ENCODE assay signal across 19 cellular contexts in the genomic region with DNA sequence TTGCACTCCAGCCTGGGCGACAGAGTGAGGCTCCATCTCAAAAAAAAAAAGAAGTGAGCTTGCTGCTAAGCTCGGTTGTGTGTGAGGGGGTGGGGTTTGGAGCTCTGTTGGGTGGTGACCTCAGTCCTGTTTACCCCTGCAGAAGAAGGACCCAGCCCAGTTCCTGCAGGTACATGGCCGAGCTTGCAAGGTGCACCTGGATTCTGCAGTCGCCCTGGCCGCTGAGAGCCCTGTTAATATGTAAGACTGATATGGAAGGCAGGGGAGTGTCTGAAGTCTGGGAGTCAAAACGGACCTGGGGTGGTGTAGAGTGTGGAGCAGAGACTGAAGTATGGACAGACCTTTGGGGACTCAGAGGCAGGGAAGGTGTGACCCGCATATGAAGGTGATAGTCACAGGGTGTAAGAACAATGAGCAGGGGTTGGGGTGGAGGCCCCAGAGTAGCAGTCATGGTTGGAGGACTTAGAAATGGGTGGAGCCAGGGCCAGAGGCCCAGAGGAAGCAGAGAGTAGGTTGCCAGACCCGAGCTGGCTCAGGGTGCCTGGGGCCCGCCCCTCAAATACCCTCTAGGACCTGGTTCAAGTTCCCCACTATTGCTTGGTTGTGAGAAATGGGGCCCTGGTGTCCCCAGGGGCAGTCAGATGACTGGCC. TPM values are rescaled to one million over a fixed set of nuclear protein-coding genes. Genes with fewer than 3 reads are reported as not detected.
DNase-seq lines count a peak whose midpoint lies in the region; ATAC-seq, FAIRE-seq and TF ChIP-seq lines count a peak whose summit lies in the region.
"Had no signal": no experiment of that assay in that cellular context is flagged by ENCODE, and none has a peak within 500 bp of the region (broad histone marks: within the 10 kb centered on the region; RNA-seq: fewer than 3 reads in every experiment).

No MANE protein-coding gene starts in this region.

- H3K9me1 ChIP-seq in IMR-90 (ENCODE audit: insufficient read depth, low read length), result peaks cover 10% of the 10 kb centered on the region; the same call in 1 of the 2 replicates

- H2BK120ac ChIP-seq in IMR-90 (ENCODE audit: low read depth, low read length), result no peak overlapping the region

- H3K23ac ChIP-seq in IMR-90 (ENCODE audit: low read depth, low read length), result no peak overlapping the region

- no peak overlapping the region for H3K4me3 ChIP-seq in IMR-90 (ENCODE audit: insufficient read depth, low read depth, low read length)
- H3K4me3 ChIP-seq: SK-N-MC, smooth muscle cell had no signal

- H3K56ac ChIP-seq in IMR-90 (ENCODE audit: extremely low read depth, insufficient read depth, low read length), result no peak overlapping the region

- no peak for TF ChIP-seq CTCF in CD14-positive monocyte (IDR thresholded peaks at IDR 0.05)
- no peak for TF ChIP-seq CTCF in IMR-90 (conservative IDR thresholded peaks at IDR 0.05; ENCODE audit: low read depth, low read length)
- no peak for TF ChIP-seq CTCF in chondrocyte (IDR thresholded peaks at IDR 0.05)
- no peak for TF ChIP-seq CTCF in nephron progenitor cell (IDR thresholded peaks at IDR 0.05)

- H3K14ac ChIP-seq in IMR-90 (replicated peaks; ENCODE audit: low read depth, low read length), result no peak overlapping the region

- no peak overlapping the region for H2BK5ac ChIP-seq in IMR-90 (ENCODE audit: low read depth, low read length, poor library complexity, severe bottlenecking)

- H3K4me3 Mint-ChIP-seq in CD14-positive monocyte, result no peak overlapping the region
- no peak overlapping the region for H3K4me3 Mint-ChIP-seq in chondrocyte (ENCODE audit: unreplicated experiment)
- no peak overlapping the region for H3K4me3 Mint-ChIP-seq in nephron progenitor cell

- H3K4me2 ChIP-seq in IMR-90 (ENCODE audit: low read depth, low read length), result no peak overlapping the region
- H3K4me2 ChIP-seq: smooth muscle cell had no signal

- no peak overlapping the region for H3K4ac ChIP-seq in IMR-90 (ENCODE audit: low read depth, low read length)

- H3K9me3 Mint-ChIP-seq in CD14-positive monocyte (peaks cover 0 to 2% (median 0%) of the 10 kb centered on the region in 7 donors), chondrocyte (ENCODE audit: low read depth) (no peaks in the 10 kb centered on the region), nephron progenitor cell (no peaks in the 10 kb centered on the region)

- no peak overlapping the region for H3K9ac ChIP-seq in IMR-90 (ENCODE audit: low read depth, low read length)
- H3K9ac ChIP-seq: parathyroid adenoma had no signal

- WGBS in IMR-90 (ENCODE audit: extremely low coverage in 2 of 2, insufficient read length in 1 of 2), 2 experiments, result 92% methylated on average over 5 of the region's 9 CpGs; no CpG with 5 or more reads in 1 of the 2 experiments

- no peak for TF ChIP-seq RAD21 in IMR-90 (IDR thresholded peaks at IDR 0.05; ENCODE audit: low read length)

- H4K5ac ChIP-seq in IMR-90 (ENCODE audit: low read depth, low read length), result no peak overlapping the region

- no TSS peak for BruUV-seq in IMR-90 (replicated peaks; lab: Mats Ljungman, UMichigan)

- H3K27me3 ChIP-seq in IMR-90 (ENCODE audit: control insufficient read depth, insufficient read depth, low read length), result no peaks in the 10 kb centered on the region

- H4K8ac ChIP-seq in IMR-90 (ENCODE audit: low read depth in 2 of 2, low read length in 2 of 2), result no peak overlapping the region

- no peak overlapping the region for H2BK15ac ChIP-seq in IMR-90 (ENCODE audit: low read depth, low read length)

- peaks cover 2% of the 10 kb centered on the region; the same call in 1 of the 2 replicates for H3K4me1 ChIP-seq in IMR-90 (ENCODE audit: control insufficient read depth, insufficient read depth, low read length)
- H3K4me1 ChIP-seq: parathyroid adenoma had no signal

- POLR2A ChIA-PET in IMR-90 (lab: Charles Lee; ENCODE audit: unreplicated experiment), result no interaction called here

- no peak overlapping the region for H4K91ac ChIP-seq in IMR-90 (ENCODE audit: insufficient read depth, low read depth, low read length)

- H4K20me1 ChIP-seq in IMR-90 (ENCODE audit: insufficient read depth, low read length), result peaks cover 68% of the 10 kb centered on the region

- no peaks in the 10 kb centered on the region for H3K9me3 ChIP-seq in IMR-90 (ENCODE audit: control insufficient read depth, insufficient read depth, low read length)

- peaks cover 25 to 55% of the 10 kb centered on the region in 2 experiments for H3K79me1 ChIP-seq in IMR-90 (ENCODE audit: low read depth in 1 of 2, low read length in 2 of 2)

- dilution Hi-C loops in IMR-90 (cut with HindIII; ENCODE audit: low sequenced_read_pairs, unreplicated experiment), result no loop called here

- H3K4me1 Mint-ChIP-seq in CD14-positive monocyte (peaks cover 22% of the 10 kb centered on the region), chondrocyte (ENCODE audit: low read depth) (peaks cover 10% of the 10 kb centered on the region), nephron progenitor cell (no peaks in the 10 kb centered on the region)

- in situ Hi-C loops in IMR-90 (cut with MboI; ENCODE audit: low sequenced_read_pairs), result no loop called here

- CTCF ChIA-PET in IMR-90 (lab: Yijun Ruan, JAX), result no interaction called here

- peak overlapping the region in 5 of 7 donors; percentile 12 to 62 (median 37) for H3K27ac Mint-ChIP-seq in CD14-positive monocyte
- no peak overlapping the region for H3K27ac Mint-ChIP-seq in chondrocyte (ENCODE audit: unreplicated experiment)
- H3K27ac Mint-ChIP-seq in nephron progenitor cell, result peak overlapping the region; percentile 33

- no peak for DNase-seq in CD14-positive monocyte (ENCODE audit: low spot score)
- DNase-seq in IMR-90, result no peak
- peak; percentile 69 for DNase-seq in chondrocyte (ENCODE audit: low spot score)
- no peak for DNase-seq in nephron progenitor cell
- DNase-seq in GM19239 (ENCODE audit: insufficient read length, low spot score), result no peak
- no peak for DNase-seq in GF-D8 (lab: John Stamatoyannopoulos, UW)
- no peak for DNase-seq in occipital lobe (lab: John Stamatoyannopoulos, UW)
- no peak for DNase-seq in SHP77 (lab: John Stamatoyannopoulos, UW)
- DNase-seq: activated CD4-positive, alpha-beta T cell treated with anti-CD3 and anti-CD28 coated beads, Interleukin-2, amount 50 U/mL, for 1 hour; activated T-cell treated with anti-CD3 and anti-CD28 coated beads for 4 hours; effector memory CD4-positive, alpha-beta T cell; NCI-H526; PC-3; stimulated activated naive CD4-positive, alpha-beta T cell had no signal

- peak overlapping the region; percentile 0 for H2AFZ ChIP-seq in IMR-90 (replicated peaks; ENCODE audit: low read length, poor library complexity)
- H2AFZ ChIP-seq: parathyroid adenoma had no signal

- no peak for ATAC-seq in IMR-90 (ENCODE audit: low read depth)
- ATAC-seq: left lobe of liver, PC-3 had no signal

- H3K18ac ChIP-seq in IMR-90 (ENCODE audit: low read depth, low read length), result no peak overlapping the region

- TF ChIP-seq POLR2A in IMR-90 (IDR thresholded peaks at IDR 0.05; ENCODE audit: low read depth, low read length), result no peak

- FAIRE-seq in GM19239 (lab: Jason Lieb, UNC), result no peak
- FAIRE-seq: bronchial epithelial cell had no signal

- no peak overlapping the region for H2BK20ac ChIP-seq in IMR-90 (ENCODE audit: low read depth, low read length)

- no peak overlapping the region for H3K27ac ChIP-seq in IMR-90 (ENCODE audit: insufficient read depth, low read length)
- H3K27ac ChIP-seq: parathyroid adenoma, SK-N-MC had no signal

- intact Hi-C loops in CD14-positive monocyte (cut with micrococcal nuclease) (no loop called here), IMR-90 (cut with micrococcal nuclease) (no loop called here)

- H2AK5ac ChIP-seq in IMR-90 (ENCODE audit: low read depth, low read length), result no peak overlapping the region

- H3K36me3 Mint-ChIP-seq in CD14-positive monocyte, result peaks cover 58 to 79% of the 10 kb centered on the region in 2 donors
- peaks cover 11% of the 10 kb centered on the region for H3K36me3 Mint-ChIP-seq in chondrocyte (ENCODE audit: low read depth)
- H3K36me3 Mint-ChIP-seq in nephron progenitor cell (ENCODE audit: low read depth), result peaks cover 38% of the 10 kb centered on the region

- H3K36me3 ChIP-seq in IMR-90 (ENCODE audit: control insufficient read depth, insufficient read depth, low read length), result peaks cover 48% of the 10 kb centered on the region

- H2AK9ac ChIP-seq in IMR-90 (replicated peaks; ENCODE audit: low read depth, low read length, poor library complexity), result no peak overlapping the region

- H3K27me3 Mint-ChIP-seq in CD14-positive monocyte (ENCODE audit: low read depth in 3 of 3) (no peaks in the 10 kb centered on the region), chondrocyte (ENCODE audit: low read depth) (no peaks in the 10 kb centered on the region), nephron progenitor cell (ENCODE audit: low read depth, poor library complexity) (no peaks in the 10 kb centered on the region)

RNA-seq across cellular contexts. Expression of gene CLASRP, which starts 13.2 kb away (rescaled TPM):
- polyA plus RNA-seq in CD14-positive monocyte (1 to 10 TPM; 2.2 to 4.1 TPM), IMR-90 (2012; rRNA removed) (31.7 and 34.9 TPM in 2 replicates)
- total RNA-seq in IMR-90 (2012; rRNA removed) (19.9 and 20.6 TPM in 2 replicates), chondrocyte (43.4 to 63.6 TPM (median 49.1 TPM) in 3 replicates), occipital lobe (3.9 TPM)
- 15.3 and 30.0 TPM in 2 replicates for polyA plus RNA-seq in IMR-90 (2012; cell fraction: cytosol; rRNA removed)
- polyA plus RNA-seq in IMR-90 (2012; cell fraction: nucleus; rRNA removed; ENCODE audit: low replicate concordance), result 532 and 592 TPM in 2 replicates

RNA-seq across cellular contexts. Expression of gene ZNF296, which starts 24.2 kb away (rescaled TPM):
- polyA plus RNA-seq in CD14-positive monocyte (1 to 10 TPM; 3.8 to 6.5 TPM), IMR-90 (2012; rRNA removed) (0.10 and 0.11 TPM in 2 replicates)
- total RNA-seq in IMR-90 (2012; rRNA removed) (not detected in 2 replicates), chondrocyte (0.12 to 0.58 TPM (median 0.49 TPM) in 3 replicates), occipital lobe (not detected)
- polyA plus RNA-seq in IMR-90 (2012; cell fraction: cytosol; rRNA removed), result 0.11 and 0.25 TPM in 2 replicates
- 0.58 and 1.5 TPM in 2 replicates for polyA plus RNA-seq in IMR-90 (2012; cell fraction: nucleus; rRNA removed; ENCODE audit: low replicate concordance)

RNA-seq across cellular contexts. Expression of gene GEMIN7, which starts 27.0 kb away (rescaled TPM):
- polyA plus RNA-seq in CD14-positive monocyte (10 to 100 TPM; 67.6 to 83.4 TPM), IMR-90 (2012; rRNA removed) (52.8 and 53.0 TPM in 2 replicates)
- total RNA-seq in IMR-90 (2012; rRNA removed) (19.7 and 27.2 TPM in 2 replicates), chondrocyte (14.7 to 21.7 TPM (median 17.8 TPM) in 3 replicates), occipital lobe (13.3 TPM)
- 56.1 and 64.0 TPM in 2 replicates for polyA plus RNA-seq in IMR-90 (2012; cell fraction: cytosol; rRNA removed)
- polyA plus RNA-seq in IMR-90 (2012; cell fraction: nucleus; rRNA removed; ENCODE audit: low replicate concordance), result 18.8 and 44.2 TPM in 2 replicates

RNA-seq across cellular contexts. Expression of gene PPP1R37, which starts 40.9 kb away (rescaled TPM):
- under 1 TPM; 0.10 to 0.22 TPM for polyA plus RNA-seq in CD14-positive monocyte
- total RNA-seq in IMR-90 (2012; rRNA removed), result 13.1 and 13.9 TPM in 2 replicates
- 18.5 and 20.8 TPM in 2 replicates for polyA plus RNA-seq in IMR-90 (2012; rRNA removed)
- 14.0 and 22.6 TPM in 2 replicates for polyA plus RNA-seq in IMR-90 (2012; cell fraction: cytosol; rRNA removed)
- polyA plus RNA-seq in IMR-90 (2012; cell fraction: nucleus; rRNA removed; ENCODE audit: low replicate concordance), result 41.6 and 72.5 TPM in 2 replicates
- total RNA-seq in chondrocyte, result 23.9 to 30.2 TPM (median 24.0 TPM) in 3 replicates
- 20.6 TPM for total RNA-seq in occipital lobe

RNA-seq across cellular contexts. Expression of gene RELB, which starts 50.8 kb away (rescaled TPM):
- 10 to 100 TPM; 32.3 to 35.0 TPM for polyA plus RNA-seq in CD14-positive monocyte
- total RNA-seq in IMR-90 (2012; rRNA removed), result 5.0 TPM in 2 replicates
- 17.2 and 19.9 TPM in 2 replicates for polyA plus RNA-seq in IMR-90 (2012; rRNA removed)
- 19.6 and 28.9 TPM in 2 replicates for polyA plus RNA-seq in IMR-90 (2012; cell fraction: cytosol; rRNA removed)
- 15.4 and 32.8 TPM in 2 replicates for polyA plus RNA-seq in IMR-90 (2012; cell fraction: nucleus; rRNA removed; ENCODE audit: low replicate concordance)
- total RNA-seq in chondrocyte, result 7.4 to 11.0 TPM (median 9.8 TPM) in 3 replicates
- 0.62 TPM for total RNA-seq in occipital lobe
